In genomic region chr20:38961530-38962043, GRCh38 we compare ENCODE assay signal across 1 cellular context.
TF ChIP-seq lines count a peak whose summit lies in the region.

No MANE protein-coding gene starts in this region.

TF ChIP-seq in HepG2, 621 proteins besides CTCF, POLR2A, EP300 and RAD21 (continued from another document):
- TF ChIP-seq ZNF407 (CRISPR knock-in tag; IDR thresholded peaks at IDR 0.05; ENCODE audit: not compliant biosample characterization) (no peak), ZFP36 (IDR thresholded peaks at IDR 0.05; ENCODE audit: borderline replicate concordance, low read depth, low read length, partially characterized antibody) (peak; percentile 46), SNAPC5 (CRISPR knock-in tag; IDR thresholded peaks at IDR 0.05; ENCODE audit: borderline replicate concordance) (peak; percentile 90; the same call in 1 of the 2 replicates), ARID2 (CRISPR knock-in tag; IDR thresholded peaks at IDR 0.05; ENCODE audit: borderline replicate concordance) (peak; percentile 92; the same call in 1 of the 2 replicates), ZNF766 (CRISPR knock-in tag; IDR thresholded peaks at IDR 0.05; ENCODE audit: borderline replicate concordance) (peak; percentile 9; the same call in 1 of the 2 replicates), ZNF431 (CRISPR knock-in tag; IDR thresholded peaks at IDR 0.05; ENCODE audit: borderline replicate concordance, low read depth) (no peak), SMAD1 (CRISPR knock-in tag; IDR thresholded peaks at IDR 0.05; ENCODE audit: borderline replicate concordance, low read depth) (no peak), NFE2L1 (CRISPR knock-in tag; IDR thresholded peaks at IDR 0.05; ENCODE audit: borderline replicate concordance) (0 out of 2 replicates have a peak, but pooled peaks have one; percentile 56), ZMYM2 (CRISPR knock-in tag; IDR thresholded peaks at IDR 0.05) (no peak), ZNF652 (CRISPR knock-in tag; IDR thresholded peaks at IDR 0.05; ENCODE audit: borderline replicate concordance, low read depth) (no peak), ZNF326 (CRISPR knock-in tag; IDR thresholded peaks at IDR 0.05; ENCODE audit: borderline replicate concordance) (0 out of 2 replicates have a peak, but pooled peaks have one; percentile 40), FOXO1 (CRISPR knock-in tag; IDR thresholded peaks at IDR 0.05) (no peak), TBL1XR1 (IDR thresholded peaks at IDR 0.05; ENCODE audit: borderline replicate concordance, low read length, partially characterized antibody) (no peak), FOSL2 (CRISPR knock-in tag; IDR thresholded peaks at IDR 0.05) (no peak)
